ENCODE assay signal across 8 cellular contexts in the genomic region with DNA sequence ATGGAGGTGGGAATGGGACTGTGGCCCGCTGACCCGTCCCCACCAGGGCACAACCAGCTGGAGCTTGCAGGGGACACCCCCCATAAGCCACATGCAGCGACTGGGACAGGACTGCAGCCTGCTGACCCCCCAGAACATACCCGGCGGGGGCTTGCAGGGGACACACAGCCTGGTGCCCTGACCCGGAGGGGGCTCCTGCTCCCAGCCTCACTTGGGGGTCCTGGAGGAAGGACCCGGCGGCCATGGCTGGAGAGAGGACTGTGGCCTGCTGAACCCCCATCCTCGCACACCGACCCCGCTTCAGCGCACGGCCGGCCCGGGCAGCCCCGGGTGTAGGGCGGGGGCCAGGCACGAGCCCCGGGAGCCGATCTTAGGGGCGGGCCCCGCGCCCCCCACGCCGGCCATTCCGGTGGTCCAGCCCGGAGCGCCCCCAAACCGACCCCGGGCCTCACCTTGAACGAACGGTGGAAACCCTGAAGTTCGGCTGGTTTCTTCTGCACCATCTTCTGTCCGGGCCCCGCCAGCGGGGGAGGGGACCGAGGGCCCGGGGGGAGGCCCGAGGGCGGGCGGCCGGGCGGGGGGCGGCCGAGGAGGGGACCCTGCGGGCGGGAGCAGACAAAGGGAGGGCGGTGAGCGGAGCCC. TPM values are rescaled to one million over a fixed set of nuclear protein-coding genes. Genes with fewer than 3 reads are reported as not detected.
A peak's percentile ranks its signal among the peaks of the same experiment; 100 is the strongest.
DNase-seq lines count a peak whose midpoint lies in the region; ATAC-seq and TF ChIP-seq lines count a peak whose summit lies in the region.

No MANE protein-coding gene starts in this region.

- H3K27me3 ChIP-seq in SU-DHL-6 (ENCODE audit: low read length): no peaks in the 10 kb centered on the region

- no peak overlapping the region for H3K27ac Mint-ChIP-seq in progenitor cell of endocrine pancreas

- H3K4me3 ChIP-seq in GM12865 (ENCODE audit: low read depth, low read length): peak overlapping the region; percentile 93
- peak overlapping the region; percentile 81 for H3K4me3 ChIP-seq in SU-DHL-6 (ENCODE audit: insufficient read depth, low read length, poor library complexity, severe bottlenecking)
- peak overlapping the region; percentile 89 for H3K4me3 ChIP-seq in fibroblast of the aortic adventitia (ENCODE audit: low read depth, low read length)

- peaks cover 27% of the 10 kb centered on the region for H3F3A ChIP-seq in SU-DHL-6 (ENCODE audit: insufficient read depth)

- no peak for DNase-seq in GM12865 (ENCODE audit: low read depth)
- no peak for DNase-seq in fibroblast of the aortic adventitia (ENCODE audit: low read depth)
- no peak for DNase-seq in progenitor cell of endocrine pancreas (ENCODE audit: low spot score, unreplicated experiment)
- DNase-seq in occipital lobe (lab: John Stamatoyannopoulos, UW): no peak
- DNase-seq in Kasumi-1 (lab: John Stamatoyannopoulos, UW): no peak

- no peaks in the 10 kb centered on the region for H3K9me3 ChIP-seq in SU-DHL-6 (ENCODE audit: insufficient read depth, low read length)

- H2AFZ ChIP-seq in SU-DHL-6 (ENCODE audit: low read depth, low read length, severe bottlenecking): no peak overlapping the region

- H3K9me2 ChIP-seq in SU-DHL-6 (replicated peaks; ENCODE audit: insufficient read depth, low read length): no peaks in the 10 kb centered on the region

- H3K27ac ChIP-seq in SU-DHL-6 (ENCODE audit: low read depth, low read length): peak overlapping the region; percentile 71

- H3K27me3 Mint-ChIP-seq in progenitor cell of endocrine pancreas: no peaks in the 10 kb centered on the region

- peak overlapping the region; percentile 82 for H3K4me3 Mint-ChIP-seq in progenitor cell of endocrine pancreas (ENCODE audit: low read depth)

- H3K4me2 ChIP-seq in SU-DHL-6 (ENCODE audit: low read depth, low read length, poor library complexity, severe bottlenecking): peak overlapping the region; percentile 70

- no peak for TF ChIP-seq CTCF in GM12865 (IDR thresholded peaks at IDR 0.05; ENCODE audit: insufficient read depth, low read depth, low read length, missing control alignments)
- no peak for TF ChIP-seq CTCF in SU-DHL-6 (IDR thresholded peaks at IDR 0.05; ENCODE audit: insufficient read depth, low read length, poor library complexity, severe bottlenecking)
- no peak for TF ChIP-seq CTCF in fibroblast of the aortic adventitia (IDR thresholded peaks at IDR 0.05; ENCODE audit: insufficient read depth, low read length)
- no peak for TF ChIP-seq CTCF in progenitor cell of endocrine pancreas (IDR thresholded peaks at IDR 0.05; ENCODE audit: unreplicated experiment)

- no peaks in the 10 kb centered on the region for H3K36me3 Mint-ChIP-seq in progenitor cell of endocrine pancreas (ENCODE audit: insufficient read depth)

- peaks cover 42% of the 10 kb centered on the region for H3K79me2 ChIP-seq in SU-DHL-6 (ENCODE audit: insufficient read depth, low read length)

- ATAC-seq in HG02623 (IDR thresholded peaks at IDR 0.05; ENCODE audit: unreplicated experiment) (peak; percentile 20), GM21786 (IDR thresholded peaks at IDR 0.05; ENCODE audit: unreplicated experiment) (no peak)

- H3K9ac ChIP-seq in SU-DHL-6 (ENCODE audit: low read length): peak overlapping the region; percentile 89

- no peaks in the 10 kb centered on the region for H3K9me3 Mint-ChIP-seq in progenitor cell of endocrine pancreas (ENCODE audit: low read depth)

- H4K20me1 ChIP-seq in SU-DHL-6 (ENCODE audit: low read depth, low read length): no peaks in the 10 kb centered on the region; the same call in 1 of the 2 replicates

- no peaks in the 10 kb centered on the region for H3K36me3 ChIP-seq in SU-DHL-6 (ENCODE audit: low read length)

- peaks cover 8% of the 10 kb centered on the region for H3K4me1 Mint-ChIP-seq in progenitor cell of endocrine pancreas (ENCODE audit: low read depth)

RNA-seq across cellular contexts. Expression of a gene that starts 0.6 kb away (rescaled TPM):
- total RNA-seq in fibroblast of the aortic adventitia (ENCODE audit: low replicate concordance) (75.8 and 84.3 TPM in 2 replicates), progenitor cell of endocrine pancreas (145 and 163 TPM in 2 replicates), occipital lobe (16.8 TPM)

RNA-seq across cellular contexts. Expression of a gene that starts 35.0 kb away (rescaled TPM):
- total RNA-seq in fibroblast of the aortic adventitia (ENCODE audit: low replicate concordance) (15.5 and 59.3 TPM in 2 replicates), progenitor cell of endocrine pancreas (115 and 125 TPM in 2 replicates), occipital lobe (49.1 TPM)

RNA-seq across cellular contexts. Expression of a gene that starts 45.7 kb away (rescaled TPM):
- 7.4 and 40.4 TPM in 2 replicates for total RNA-seq in fibroblast of the aortic adventitia (ENCODE audit: low replicate concordance)
- total RNA-seq in progenitor cell of endocrine pancreas: 33.2 and 38.5 TPM in 2 replicates
- total RNA-seq in occipital lobe: 14.2 TPM

RNA-seq across cellular contexts. Expression of a gene that starts 46.2 kb away (rescaled TPM):
- total RNA-seq in fibroblast of the aortic adventitia (ENCODE audit: low replicate concordance) (0.16 and 1.4 TPM in 2 replicates), progenitor cell of endocrine pancreas (15.9 and 16.5 TPM in 2 replicates), occipital lobe (2.2 TPM)
